ENCODE assay signal across 8 cellular contexts in genomic region chr19:22052644-22053013, GRCh38. TPM values are rescaled to one million over a fixed set of nuclear protein-coding genes. Genes with fewer than 3 reads are reported as not detected.
DNase-seq lines count a peak whose midpoint lies in the region; ATAC-seq and TF ChIP-seq lines count a peak whose summit lies in the region.

No MANE protein-coding gene starts in this region.

- no TSS peak for BruUV-seq in A673 (replicated peaks; lab: Mats Ljungman, UMichigan)

- peak; percentile 73 for ATAC-seq in SK-N-SH treated with all-trans-retinoic acid at 6 μM for 48 hours

- no peak overlapping the region for H3K27ac Mint-ChIP-seq in nephron progenitor cell

- H3K4me1 ChIP-seq in A673 (ENCODE audit: insufficient read depth, low read length, poor library complexity, severe bottlenecking) = no peaks in the 10 kb centered on the region

- no peak overlapping the region for H3K4me3 Mint-ChIP-seq in nephron progenitor cell

- no peaks in the 10 kb centered on the region for H3K36me3 Mint-ChIP-seq in nephron progenitor cell (ENCODE audit: low read depth)

- CTCF ChIA-PET in A673 (lab: Charles Lee) = no interaction called here

- H3K9me3 ChIP-seq in A673 (ENCODE audit: low read depth, low read length, poor library complexity, severe bottlenecking) = peaks cover 43% of the 10 kb centered on the region

- intact Hi-C loops in A673 (cut with micrococcal nuclease; ENCODE audit: unreplicated experiment) = no loop called here

- no peaks in the 10 kb centered on the region for H3K27me3 Mint-ChIP-seq in nephron progenitor cell (ENCODE audit: low read depth, poor library complexity)

- POLR2A ChIA-PET in A673 (lab: Charles Lee; ENCODE audit: low non-redundant PET) = no interaction called here

- DNase-seq in stimulated activated CD8-positive, alpha-beta memory T cell treated with anti-CD3 and anti-CD28 coated beads, Interleukin-15, amount 100 ng/mL, for 48 hours (ENCODE audit: low read depth in 2 of 2) = peak; percentile 0 to 3
- DNase-seq in stimulated activated CD8-positive, alpha-beta memory T cell treated with anti-CD3 and anti-CD28 coated beads, Interleukin-4, amount 100 ng/mL, for 48 hours = no peak
- DNase-seq in fibroblast of villous mesenchyme (ENCODE audit: low read depth) (no peak), nephron progenitor cell (no peak), A673 (ENCODE audit: low spot score) (no peak), dedifferentiated amniotic fluid mesenchymal stem cell (ENCODE audit: extremely low spot score) (no peak)
- DNase-seq in stimulated activated CD4-positive, alpha-beta T cell treated with anti-CD3 and anti-CD28 coated beads, Interleukin-4, amount 100 ng/mL, for 1 hour = peak; percentile 15

- no peaks in the 10 kb centered on the region for H3K36me3 ChIP-seq in A673 (ENCODE audit: insufficient read depth, low read length, poor library complexity, severe bottlenecking)

- no peak overlapping the region for H3K27ac ChIP-seq in A673 (ENCODE audit: low read depth, low read length, poor library complexity, severe bottlenecking)

- H3K27me3 ChIP-seq in A673 (replicated peaks; ENCODE audit: insufficient read depth, low read depth, low read length, poor library complexity) = no peaks in the 10 kb centered on the region

- TF ChIP-seq CTCF in fibroblast of villous mesenchyme (IDR thresholded peaks at IDR 0.05; ENCODE audit: insufficient read depth, low read depth, low read length) = no peak
- TF ChIP-seq CTCF in nephron progenitor cell (IDR thresholded peaks at IDR 0.05) = no peak
- TF ChIP-seq CTCF in A673 (conservative IDR thresholded peaks at IDR 0.05; ENCODE audit: low read depth, low read length) = no peak

- peaks cover 83% of the 10 kb centered on the region for H3K9me3 Mint-ChIP-seq in nephron progenitor cell

- H3K4me3 ChIP-seq in fibroblast of villous mesenchyme (ENCODE audit: low read depth, low read length) (peak overlapping the region; percentile 72), A673 (ENCODE audit: low read depth, low read length, poor library complexity, severe bottlenecking) (no peak overlapping the region)

- no peaks in the 10 kb centered on the region for H3K4me1 Mint-ChIP-seq in nephron progenitor cell

TF ChIP-seq in SK-N-SH treated with all-trans-retinoic acid at 6 μM for 48 hours, 23 proteins besides CTCF, POLR2A, EP300 and RAD21:
- TF ChIP-seq POU6F1 (CRISPR knock-in tag; IDR thresholded peaks at IDR 0.05; ENCODE audit: borderline replicate concordance, low read depth) (no peak), ZFP30 (CRISPR knock-in tag; IDR thresholded peaks at IDR 0.05) (no peak), OSR1 (CRISPR knock-in tag; IDR thresholded peaks at IDR 0.05) (no peak), ARNTL (CRISPR knock-in tag; IDR thresholded peaks at IDR 0.05; ENCODE audit: borderline replicate concordance, low read depth) (no peak), CSRNP3 (CRISPR knock-in tag; IDR thresholded peaks at IDR 0.05) (no peak), PATZ1 (CRISPR knock-in tag; IDR thresholded peaks at IDR 0.05; ENCODE audit: borderline replicate concordance) (no peak), RARB (CRISPR knock-in tag; IDR thresholded peaks at IDR 0.05) (no peak), TOX (CRISPR knock-in tag; IDR thresholded peaks at IDR 0.05; ENCODE audit: borderline replicate concordance) (no peak), ZC3H10 (CRISPR knock-in tag; IDR thresholded peaks at IDR 0.05) (no peak)

RNA-seq across cellular contexts. Expression of gene ZNF257, which starts 0.3 kb away (rescaled TPM):
- total RNA-seq in fibroblast of villous mesenchyme (0.32 and 0.43 TPM in 2 replicates), A673 (2021) (not detected in 2 replicates)

RNA-seq across cellular contexts. Expression of gene ZNF208, which starts 41.9 kb away (rescaled TPM):
- total RNA-seq in fibroblast of villous mesenchyme (under 0.01 TPM in 2 replicates), A673 (2021) (not detected in 2 replicates)

Comparison
In these comparisons a context has a peak if more than half of its experiments do, and no peak if none do; other contexts are left out.
1. DNase-seq: peak in stimulated activated CD8-positive, alpha-beta memory T cell treated with anti-CD3 and anti-CD28 coated beads, Interleukin-15, amount 100 ng/mL, for 48 hours (2 of 2) and stimulated activated CD4-positive, alpha-beta T cell treated with anti-CD3 and anti-CD28 coated beads, Interleukin-4, amount 100 ng/mL, for 1 hour (single experiment); none in stimulated activated CD8-positive, alpha-beta memory T cell treated with anti-CD3 and anti-CD28 coated beads, Interleukin-4, amount 100 ng/mL, for 48 hours (single experiment), fibroblast of villous mesenchyme (single experiment), nephron progenitor cell (single experiment), A673 (single experiment) and dedifferentiated amniotic fluid mesenchymal stem cell (single experiment).